In the genomic region with DNA sequence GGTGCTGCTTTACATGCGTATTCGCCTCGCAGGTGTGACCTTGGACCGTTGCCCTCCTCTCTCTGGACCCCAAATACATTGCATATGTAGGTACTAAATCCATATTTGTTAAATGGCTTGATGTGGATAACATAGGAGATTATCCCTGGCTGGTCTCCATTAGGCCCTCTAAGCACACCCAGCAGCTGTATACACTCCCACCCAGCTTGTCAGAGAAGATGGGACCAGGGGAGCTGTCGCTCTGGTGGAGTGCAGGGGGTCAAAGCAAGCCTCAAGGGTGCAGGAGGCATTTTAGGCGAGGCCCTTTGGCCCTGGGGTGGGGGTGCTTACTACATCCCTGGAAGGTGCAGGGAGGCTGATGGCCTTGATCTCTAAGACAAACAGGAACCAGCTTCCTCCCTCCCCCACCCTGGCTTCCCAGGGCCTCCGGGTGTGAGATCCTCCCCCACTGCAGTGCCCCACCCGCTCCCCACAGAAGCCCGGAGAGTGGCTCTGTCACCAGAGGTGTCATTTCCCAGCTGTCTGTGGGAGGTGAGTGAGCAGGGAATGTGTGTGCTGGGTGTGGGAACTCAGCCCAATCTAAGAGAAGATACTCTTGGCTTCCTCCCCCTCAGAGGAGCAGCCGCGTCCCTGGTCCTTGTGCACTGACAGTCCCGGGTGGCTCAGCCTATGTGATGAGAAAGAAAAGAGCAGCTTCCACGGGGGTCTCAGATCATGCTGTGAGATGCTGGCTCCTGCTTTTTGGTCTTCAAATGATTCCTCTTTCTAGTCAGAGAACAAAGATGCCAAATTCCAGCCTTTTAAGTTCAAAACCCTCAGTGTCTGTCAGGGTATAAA, we compare ENCODE assay signal across 6 cellular contexts. TPM values are rescaled to one million over a fixed set of nuclear protein-coding genes. Genes with fewer than 3 reads are reported as not detected.
A peak's percentile ranks its signal among the peaks of the same experiment; 100 is the strongest.
DNase-seq lines count a peak whose midpoint lies in the region; ATAC-seq and TF ChIP-seq lines count a peak whose summit lies in the region.

No MANE protein-coding gene starts in this region.

- no peaks in the 10 kb centered on the region for H3K9me3 Mint-ChIP-seq in activated CD4-positive, alpha-beta T cell treated with anti-CD3 and anti-CD28 coated beads, Interleukin-2, amount 10 ng/mL, durations not matched to agents 7 days and 5 days

- no peaks in the 10 kb centered on the region for H3K9me3 ChIP-seq in IMR-90 (ENCODE audit: control insufficient read depth, insufficient read depth, low read length)
- H3K9me3 ChIP-seq in BE2C = no peaks in the 10 kb centered on the region

- H3K4me3 ChIP-seq in IMR-90 (ENCODE audit: insufficient read depth, low read depth, low read length) = no peak overlapping the region
- no peak overlapping the region for H3K4me3 ChIP-seq in BE2C (ENCODE audit: low read depth, low read length)

- peak overlapping the region; percentile 85 for H2BK5ac ChIP-seq in IMR-90 (ENCODE audit: low read depth, low read length, poor library complexity, severe bottlenecking)

- peaks cover 11% of the 10 kb centered on the region for H4K20me1 ChIP-seq in IMR-90 (ENCODE audit: insufficient read depth, low read length)

- peak overlapping the region; percentile 23; the same call in 1 of the 2 replicates for H2BK120ac ChIP-seq in IMR-90 (ENCODE audit: low read depth, low read length)

- no TSS peak for BruUV-seq in IMR-90 (replicated peaks; lab: Mats Ljungman, UMichigan)

- H3K79me1 ChIP-seq in IMR-90 (ENCODE audit: low read depth in 1 of 2, low read length in 2 of 2) = peaks cover 21 to 34% of the 10 kb centered on the region in 2 experiments

- dilution Hi-C loops in IMR-90 (cut with HindIII; ENCODE audit: low sequenced_read_pairs, unreplicated experiment) = no loop called here

- DNase-seq in IMR-90 = peak; percentile 59
- peak; percentile 85 for DNase-seq in activated CD4-positive, alpha-beta T cell treated with anti-CD3 and anti-CD28 coated beads, Interleukin-2, amount 10 ng/mL, durations not matched to agents 7 days and 5 days
- DNase-seq in Right ventricle myocardium superior = peak; percentile 90
- DNase-seq in stimulated activated CD4-positive, alpha-beta T cell treated with anti-CD3 and anti-CD28 coated beads, Interleukin-15, amount 100 ng/mL, for 24 hours = peak; percentile 89
- no peak for DNase-seq in BE2C

- H3K27me3 ChIP-seq in IMR-90 (ENCODE audit: control insufficient read depth, insufficient read depth, low read length) (no peaks in the 10 kb centered on the region), BE2C (no peaks in the 10 kb centered on the region)

- TF ChIP-seq POLR2A in IMR-90 (IDR thresholded peaks at IDR 0.05; ENCODE audit: low read depth, low read length) = no peak

- peak overlapping the region; percentile 99 for H4K5ac ChIP-seq in IMR-90 (ENCODE audit: low read depth, low read length)

- peak overlapping the region; percentile 93 to 98; a peak in 3 of 4 replicates for H4K8ac ChIP-seq in IMR-90 (ENCODE audit: low read depth in 2 of 2, low read length in 2 of 2)

- no peak overlapping the region for H2AK9ac ChIP-seq in IMR-90 (replicated peaks; ENCODE audit: low read depth, low read length, poor library complexity)

- peak overlapping the region; percentile 34 for H3K4me2 ChIP-seq in IMR-90 (ENCODE audit: low read depth, low read length)

- H3K27me3 Mint-ChIP-seq in activated CD4-positive, alpha-beta T cell treated with anti-CD3 and anti-CD28 coated beads, Interleukin-2, amount 10 ng/mL, durations not matched to agents 7 days and 5 days = no peaks in the 10 kb centered on the region

- H3K36me3 Mint-ChIP-seq in activated CD4-positive, alpha-beta T cell treated with anti-CD3 and anti-CD28 coated beads, Interleukin-2, amount 10 ng/mL, durations not matched to agents 7 days and 5 days (ENCODE audit: low read depth) = peaks cover 28% of the 10 kb centered on the region

- H2AFZ ChIP-seq in IMR-90 (replicated peaks; ENCODE audit: low read length, poor library complexity) = peak overlapping the region; percentile 59

- peak overlapping the region; percentile 24; the same call in 1 of the 2 replicates for H3K14ac ChIP-seq in IMR-90 (replicated peaks; ENCODE audit: low read depth, low read length)

- peak overlapping the region; percentile 41 for H4K91ac ChIP-seq in IMR-90 (ENCODE audit: insufficient read depth, low read depth, low read length)

- H3K4me1 Mint-ChIP-seq in activated CD4-positive, alpha-beta T cell treated with anti-CD3 and anti-CD28 coated beads, Interleukin-2, amount 10 ng/mL, durations not matched to agents 7 days and 5 days = peaks cover 57% of the 10 kb centered on the region

- H3K9ac ChIP-seq in IMR-90 (ENCODE audit: low read depth, low read length) = 0 out of 2 replicates have a peak overlapping the region, but pooled peaks have one; percentile 28

- TF ChIP-seq CTCF in IMR-90 (conservative IDR thresholded peaks at IDR 0.05; ENCODE audit: low read depth, low read length) (no peak), BE2C (IDR thresholded peaks at IDR 0.05; ENCODE audit: low read depth, low read length) (no peak)

- POLR2A ChIA-PET in IMR-90 (lab: Charles Lee; ENCODE audit: unreplicated experiment) = no interaction called here
- POLR2A ChIA-PET in activated CD4-positive, alpha-beta T cell treated with anti-CD3 and anti-CD28 coated beads, Interleukin-2, amount 10 ng/mL, durations not matched to agents 7 days and 5 days (lab: Charles Lee) = interaction anchor here (1.6 kb wide), 1 partner anchor 9 kb away, joined by 35 read pairs; no protein-coding TSS in a partner anchor

- peak overlapping the region; percentile 36; the same call in 1 of the 2 replicates for H3K23ac ChIP-seq in IMR-90 (ENCODE audit: low read depth, low read length)

- peak overlapping the region; percentile 86 for H3K4ac ChIP-seq in IMR-90 (ENCODE audit: low read depth, low read length)

- H3K56ac ChIP-seq in IMR-90 (ENCODE audit: extremely low read depth, insufficient read depth, low read length) = no peak overlapping the region

- peak overlapping the region; percentile 83 for H3K4me3 Mint-ChIP-seq in activated CD4-positive, alpha-beta T cell treated with anti-CD3 and anti-CD28 coated beads, Interleukin-2, amount 10 ng/mL, durations not matched to agents 7 days and 5 days

- peak overlapping the region; percentile 99 for H3K27ac Mint-ChIP-seq in activated CD4-positive, alpha-beta T cell treated with anti-CD3 and anti-CD28 coated beads, Interleukin-2, amount 10 ng/mL, durations not matched to agents 7 days and 5 days

- H3K18ac ChIP-seq in IMR-90 (ENCODE audit: low read depth, low read length) = peak overlapping the region; percentile 24; the same call in 1 of the 2 replicates

- H3K36me3 ChIP-seq in IMR-90 (ENCODE audit: control insufficient read depth, insufficient read depth, low read length) = peaks cover 12% of the 10 kb centered on the region
- peaks cover 6% of the 10 kb centered on the region for H3K36me3 ChIP-seq in BE2C

- TF ChIP-seq RAD21 in IMR-90 (IDR thresholded peaks at IDR 0.05; ENCODE audit: low read length) = no peak

- peak; percentile 25 for ATAC-seq in IMR-90 (ENCODE audit: low read depth)
- ATAC-seq in Right ventricle myocardium superior (ENCODE audit: poor library complexity) = peak; percentile 80
- no peak for ATAC-seq in GM18858 (IDR thresholded peaks at IDR 0.05; ENCODE audit: unreplicated experiment)

- peaks cover 26% of the 10 kb centered on the region for H3K4me1 ChIP-seq in IMR-90 (ENCODE audit: control insufficient read depth, insufficient read depth, low read length)
- peaks cover 7% of the 10 kb centered on the region for H3K4me1 ChIP-seq in BE2C

- in situ Hi-C loops in IMR-90 (cut with MboI; ENCODE audit: low sequenced_read_pairs) = loop anchor here (25.0 kb wide), 1 partner anchor 927 kb away; the partner anchor contains the start of genes DVL2, GABARAP and PHF23

- peak overlapping the region; percentile 37; the same call in 1 of the 2 replicates for H2AK5ac ChIP-seq in IMR-90 (ENCODE audit: low read depth, low read length)

- WGBS in IMR-90 (ENCODE audit: extremely low coverage in 2 of 2, insufficient read length in 1 of 2), 2 experiments = no CpG with 5 or more reads among the region's 13 CpGs

- CTCF ChIA-PET in IMR-90 (lab: Yijun Ruan, JAX) = no interaction called here
- CTCF ChIA-PET in activated CD4-positive, alpha-beta T cell treated with anti-CD3 and anti-CD28 coated beads, Interleukin-2, amount 10 ng/mL, durations not matched to agents 7 days and 5 days (lab: Charles Lee) = interaction anchor here (1.4 to 1.7 kb wide), 2 partner anchors 10 to 25 kb away, joined by 4 to 7 read pairs; no protein-coding TSS in a partner anchor

- peaks cover 7% of the 10 kb centered on the region for H3K9me1 ChIP-seq in IMR-90 (ENCODE audit: insufficient read depth, low read length)

- H3K27ac ChIP-seq in IMR-90 (ENCODE audit: insufficient read depth, low read length) = peak overlapping the region; percentile 28

- intact Hi-C loops in IMR-90 (cut with micrococcal nuclease) = no loop called here
- intact Hi-C loops in Right ventricle myocardium superior (cut with DNase I) = loop anchor here (5.0 kb wide), 1 partner anchor 42 kb away; the partner anchor contains the start of gene HES7

- H2BK15ac ChIP-seq in IMR-90 (ENCODE audit: low read depth, low read length) = 0 out of 3 replicates have a peak overlapping the region, but pooled peaks have one; percentile 15

- no peak overlapping the region for H2BK20ac ChIP-seq in IMR-90 (ENCODE audit: low read depth, low read length)

RNA-seq across cellular contexts. Expression of gene VAMP2, which starts 1.4 kb away (rescaled TPM):
- total RNA-seq in IMR-90 (2012; rRNA removed) = 2.2 and 2.3 TPM in 2 replicates
- 27.3 and 33.3 TPM in 2 replicates for polyA plus RNA-seq in IMR-90 (2012; rRNA removed)
- 14.0 and 29.1 TPM in 2 replicates for polyA plus RNA-seq in IMR-90 (2012; cell fraction: cytosol; rRNA removed)
- 68.1 and 141 TPM in 2 replicates for polyA plus RNA-seq in IMR-90 (2012; cell fraction: nucleus; rRNA removed; ENCODE audit: low replicate concordance)
- total RNA-seq in activated CD4-positive, alpha-beta T cell treated with anti-CD3 and anti-CD28 coated beads, Interleukin-2, amount 10 ng/mL, durations not matched to agents 7 days and 5 days = 10 to 100 TPM; 71.1 to 79.1 TPM
- total RNA-seq in Right ventricle myocardium superior = 54.8 TPM
- 31.2 TPM for polyA plus RNA-seq in BE2C (2012; ENCODE audit: insufficient read depth, insufficient read length, low read depth)

RNA-seq across cellular contexts. Expression of gene TMEM107, which starts 12.0 kb away (rescaled TPM):
- total RNA-seq in IMR-90 (2012; rRNA removed) (14.3 and 60.3 TPM in 2 replicates), Right ventricle myocardium superior (7.1 TPM)
- 12.9 and 13.4 TPM in 2 replicates for polyA plus RNA-seq in IMR-90 (2012; rRNA removed)
- polyA plus RNA-seq in IMR-90 (2012; cell fraction: cytosol; rRNA removed) = 5.7 and 11.7 TPM in 2 replicates
- polyA plus RNA-seq in IMR-90 (2012; cell fraction: nucleus; rRNA removed; ENCODE audit: low replicate concordance) = 8.7 and 10.5 TPM in 2 replicates
- 10 to 100 TPM; 34.8 to 37.2 TPM for total RNA-seq in activated CD4-positive, alpha-beta T cell treated with anti-CD3 and anti-CD28 coated beads, Interleukin-2, amount 10 ng/mL, durations not matched to agents 7 days and 5 days
- polyA plus RNA-seq in BE2C (2012; ENCODE audit: insufficient read depth, insufficient read length, low read depth) = 1.5 TPM

RNA-seq across cellular contexts. Expression of gene PER1, which starts 12.0 kb away (rescaled TPM):
- total RNA-seq in IMR-90 (2012; rRNA removed) = 1.7 and 3.4 TPM in 2 replicates
- polyA plus RNA-seq in IMR-90 (2012; rRNA removed) = 10.5 and 11.5 TPM in 2 replicates
- polyA plus RNA-seq in IMR-90 (2012; cell fraction: cytosol; rRNA removed) = 4.8 and 6.2 TPM in 2 replicates
- polyA plus RNA-seq in IMR-90 (2012; cell fraction: nucleus; rRNA removed; ENCODE audit: low replicate concordance) = 230 and 249 TPM in 2 replicates
- total RNA-seq in activated CD4-positive, alpha-beta T cell treated with anti-CD3 and anti-CD28 coated beads, Interleukin-2, amount 10 ng/mL, durations not matched to agents 7 days and 5 days = 10 to 100 TPM; 26.9 to 28.7 TPM
- 124 TPM for total RNA-seq in Right ventricle myocardium superior
- 44.7 TPM for polyA plus RNA-seq in BE2C (2012; ENCODE audit: insufficient read depth, insufficient read length, low read depth)

RNA-seq across cellular contexts. Expression of gene BORCS6, which starts 25.8 kb away (rescaled TPM):
- total RNA-seq in IMR-90 (2012; rRNA removed) = 2.7 and 3.1 TPM in 2 replicates
- polyA plus RNA-seq in IMR-90 (2012; rRNA removed) = 3.3 and 4.3 TPM in 2 replicates
- 3.9 and 4.6 TPM in 2 replicates for polyA plus RNA-seq in IMR-90 (2012; cell fraction: cytosol; rRNA removed)
- polyA plus RNA-seq in IMR-90 (2012; cell fraction: nucleus; rRNA removed; ENCODE audit: low replicate concordance) = 1.6 and 3.0 TPM in 2 replicates
- 10 to 100 TPM; 12.2 to 12.9 TPM for total RNA-seq in activated CD4-positive, alpha-beta T cell treated with anti-CD3 and anti-CD28 coated beads, Interleukin-2, amount 10 ng/mL, durations not matched to agents 7 days and 5 days
- 8.5 TPM for total RNA-seq in Right ventricle myocardium superior
- 23.4 TPM for polyA plus RNA-seq in BE2C (2012; ENCODE audit: insufficient read depth, insufficient read length, low read depth)

RNA-seq across cellular contexts. Expression of gene HES7, which starts 40.3 kb away (rescaled TPM):
- total RNA-seq in IMR-90 (2012; rRNA removed) (not detected in 2 replicates), Right ventricle myocardium superior (0.13 TPM)
- polyA plus RNA-seq in IMR-90 (2012; rRNA removed) = 0.43 and 0.56 TPM in 2 replicates
- polyA plus RNA-seq in IMR-90 (2012; cell fraction: cytosol; rRNA removed) = 0.66 and 1.9 TPM in 2 replicates
- polyA plus RNA-seq in IMR-90 (2012; cell fraction: nucleus; rRNA removed; ENCODE audit: low replicate concordance) = 1.8 and 4.2 TPM in 2 replicates
- under 1 TPM; 0.15 to 0.20 TPM for total RNA-seq in activated CD4-positive, alpha-beta T cell treated with anti-CD3 and anti-CD28 coated beads, Interleukin-2, amount 10 ng/mL, durations not matched to agents 7 days and 5 days
- 4.2 TPM for polyA plus RNA-seq in BE2C (2012; ENCODE audit: insufficient read depth, insufficient read length, low read depth)

Comparison
In these comparisons a context has a peak if more than half of its experiments do, and no peak if none do; other contexts are left out.
1. RNA of gene VAMP2, which starts 1.4 kb away (total RNA-seq): 71.1 to 79.1 TPM in activated CD4-positive, alpha-beta T cell treated with anti-CD3 and anti-CD28 coated beads, Interleukin-2, amount 10 ng/mL, durations not matched to agents 7 days and 5 days and 54.8 TPM in Right ventricle myocardium superior (single experiment); 2.2 to 2.3 TPM in IMR-90; every median in the first group is over 10 times any median in the second.